In the genomic region with DNA sequence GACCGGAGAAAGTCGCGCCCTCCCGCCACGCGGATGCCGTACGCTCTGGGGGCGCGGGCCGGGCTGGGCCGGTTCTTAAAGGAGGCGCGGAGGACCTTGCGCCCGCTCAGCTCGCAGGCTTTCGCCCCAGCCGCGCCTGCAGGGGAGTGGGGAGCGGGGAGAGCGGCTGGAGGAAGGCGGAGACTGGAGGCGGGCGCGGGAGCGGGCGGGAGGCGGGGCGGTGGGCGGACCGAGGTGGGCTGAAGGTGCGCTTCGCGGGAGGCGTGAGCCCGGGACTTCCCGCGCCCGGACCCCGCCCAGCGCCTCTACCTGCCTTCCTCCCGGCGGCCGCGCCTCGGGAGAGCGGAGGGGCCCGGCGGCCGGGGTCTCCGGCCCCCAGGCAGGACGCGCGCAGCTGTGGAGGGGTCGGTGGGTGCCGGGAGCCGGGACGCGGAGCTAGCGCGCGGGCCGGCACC, we compare ENCODE assay signal across 8 cellular contexts. TPM values are rescaled to one million over a fixed set of nuclear protein-coding genes. Genes with fewer than 3 reads are reported as not detected.
DNase-seq lines count a peak whose midpoint lies in the region; ATAC-seq and TF ChIP-seq lines count a peak whose summit lies in the region.

A gene (minus strand): TSS at position 148 of the 455 bp plus-strand sequence. CDS start 422 bp downstream, outside the sequence.

- peak within 1 kb of the TSS; percentile 83 for H3K27ac Mint-ChIP-seq in CD8-positive, alpha-beta T cell
- no peak within 1 kb of the TSS for H3K27ac Mint-ChIP-seq in activated CD4-positive, alpha-beta T cell treated with anti-CD3 and anti-CD28 coated beads for 36 hours

- H3K36me3 ChIP-seq in CD8-positive, alpha-beta T cell (ENCODE audit: insufficient read depth, low read length), result no peaks in the 10 kb centered on the region

- TF ChIP-seq CTCF in CD8-positive, alpha-beta T cell (IDR thresholded peaks at IDR 0.05), result no peak
- no peak for TF ChIP-seq CTCF in coronary artery (IDR thresholded peaks at IDR 0.05)

- no peaks in the 10 kb centered on the region for H3K9me3 ChIP-seq in CD8-positive, alpha-beta T cell (ENCODE audit: low read length)
- no peaks in the 10 kb centered on the region for H3K9me3 ChIP-seq in mononuclear cell (ENCODE audit: low read depth, low read length)

- CTCF ChIA-PET in CD8-positive, alpha-beta T cell (lab: Charles Lee), result interaction anchor here (0.6 to 4.1 kb wide), 23 partner anchors 8 to 177 kb away, joined by 3 to 32 read pairs (median 4); a partner anchor contains a TSS
- CTCF ChIA-PET in activated CD4-positive, alpha-beta T cell treated with anti-CD3 and anti-CD28 coated beads for 36 hours (lab: Charles Lee), result interaction anchor here (0.6 to 4.2 kb wide), 25 partner anchors 10 to 1547 kb away, joined by 3 to 33 read pairs (median 4); a partner anchor contains a TSS

- H3K4me1 Mint-ChIP-seq in CD8-positive, alpha-beta T cell (ENCODE audit: low read depth), result peaks cover 12% of the 10 kb centered on the region
- peaks cover 10% of the 10 kb centered on the region for H3K4me1 Mint-ChIP-seq in activated CD4-positive, alpha-beta T cell treated with anti-CD3 and anti-CD28 coated beads for 36 hours

- peak; percentile 42 to 82 (median 74) for DNase-seq in CD8-positive, alpha-beta T cell
- DNase-seq in HuH-7 (ENCODE audit: low spot score), result peak; percentile 85
- peak; percentile 88 for DNase-seq in activated CD4-positive, alpha-beta T cell treated with anti-CD3 and anti-CD28 coated beads for 36 hours
- DNase-seq in coronary artery (ENCODE audit: low spot score), result no peak
- DNase-seq in stimulated activated CD8-positive, alpha-beta memory T cell treated with anti-CD3 and anti-CD28 coated beads, Interleukin-4, amount 100 ng/mL, for 48 hours, result peak; percentile 80
- no peak for DNase-seq in NCI-H446 (lab: John Stamatoyannopoulos, UW)

- peaks cover 21% of the 10 kb centered on the region for H3K27me3 Mint-ChIP-seq in CD8-positive, alpha-beta T cell (ENCODE audit: low read depth)
- H3K27me3 Mint-ChIP-seq in activated CD4-positive, alpha-beta T cell treated with anti-CD3 and anti-CD28 coated beads for 36 hours, result peaks cover 32% of the 10 kb centered on the region

- H3K4me3 Mint-ChIP-seq in CD8-positive, alpha-beta T cell, result peak within 1 kb of the TSS; percentile 80
- H3K4me3 Mint-ChIP-seq in activated CD4-positive, alpha-beta T cell treated with anti-CD3 and anti-CD28 coated beads for 36 hours, result peak within 1 kb of the TSS; percentile 66

- H3K27ac ChIP-seq in CD8-positive, alpha-beta T cell (ENCODE audit: low read depth, low read length), result no peak within 1 kb of the TSS
- H3K27ac ChIP-seq in coronary artery, result peak within 1 kb of the TSS in 1 of 2 donors; percentile 36

- H3K36me3 Mint-ChIP-seq in CD8-positive, alpha-beta T cell, result no peaks in the 10 kb centered on the region
- no peaks in the 10 kb centered on the region for H3K36me3 Mint-ChIP-seq in activated CD4-positive, alpha-beta T cell treated with anti-CD3 and anti-CD28 coated beads for 36 hours (ENCODE audit: low read depth)

- no peaks in the 10 kb centered on the region for H3K27me3 ChIP-seq in CD8-positive, alpha-beta T cell (ENCODE audit: insufficient read depth, low read length)
- H3K27me3 ChIP-seq in mononuclear cell (ENCODE audit: insufficient read depth, low read length), result no peaks in the 10 kb centered on the region

- H3K9me3 Mint-ChIP-seq in CD8-positive, alpha-beta T cell, result no peaks in the 10 kb centered on the region
- H3K9me3 Mint-ChIP-seq in activated CD4-positive, alpha-beta T cell treated with anti-CD3 and anti-CD28 coated beads for 36 hours (ENCODE audit: low read depth), result no peaks in the 10 kb centered on the region

- peak within 1 kb of the TSS; percentile 50 for H3K4me3 ChIP-seq in CD8-positive, alpha-beta T cell (ENCODE audit: low read depth, low read length)
- H3K4me3 ChIP-seq in coronary artery (peak within 1 kb of the TSS; percentile 79), mononuclear cell (ENCODE audit: low read length) (peak within 1 kb of the TSS; percentile 35)

- H3K4me1 ChIP-seq in CD8-positive, alpha-beta T cell (ENCODE audit: insufficient read depth, low read length), result peaks cover 8% of the 10 kb centered on the region
- H3K4me1 ChIP-seq in mononuclear cell (ENCODE audit: insufficient read depth, low read length), result peaks cover 12% of the 10 kb centered on the region

- intact Hi-C loops in CD8-positive, alpha-beta T cell (cut with DNase I, micrococcal nuclease), result loop anchor here (1.0 to 5.0 kb wide), 6 partner anchors 22 to 421 kb away; a partner anchor contains a TSS
- intact Hi-C loops in activated CD4-positive, alpha-beta T cell treated with anti-CD3 and anti-CD28 coated beads for 36 hours (cut with DNase I, micrococcal nuclease), result loop anchor here (1.0 to 10.0 kb wide), 6 partner anchors 48 to 151 kb away; a partner anchor contains a TSS

- ATAC-seq in CD8-positive, alpha-beta T cell, result peak; percentile 67
- ATAC-seq in GM19468 (IDR thresholded peaks at IDR 0.05; ENCODE audit: extremely low read depth, unreplicated experiment), result peak; percentile 15
- peak; percentile 63 for ATAC-seq in activated CD4-positive, alpha-beta T cell treated with anti-CD3 and anti-CD28 coated beads for 36 hours

- POLR2A ChIA-PET in CD8-positive, alpha-beta T cell (lab: Charles Lee), result interaction anchor here (0.6 to 1.3 kb wide), 6 partner anchors 26 to 421 kb away, joined by 3 to 6 read pairs (median 3); a partner anchor contains a TSS
- POLR2A ChIA-PET in activated CD4-positive, alpha-beta T cell treated with anti-CD3 and anti-CD28 coated beads for 36 hours (lab: Charles Lee), result interaction anchor here (0.6 to 0.9 kb wide), 4 partner anchors 32 to 387 kb away, joined by 3 to 7 read pairs (median 3); no protein-coding TSS in a partner anchor

RNA-seq across cellular contexts. Expression of the gene that starts here (rescaled TPM):
- total RNA-seq in CD8-positive, alpha-beta T cell, result 1 to 10 TPM; 2.0 TPM
- total RNA-seq in activated CD4-positive, alpha-beta T cell treated with anti-CD3 and anti-CD28 coated beads for 36 hours, result under 1 TPM; 0.30 to 0.54 TPM
- 1.5 TPM for total RNA-seq in mononuclear cell

Comparison
In these comparisons a context has a peak if more than half of its experiments do, and no peak if none do; other contexts are left out.
1. Peak in DNase-seq and ATAC-seq in activated CD4-positive, alpha-beta T cell treated with anti-CD3 and anti-CD28 coated beads for 36 hours; RNA of the gene not detected or under 1 TPM.
2. ATAC-seq: peak in every context shown above with its lines; median percentile 67 in CD8-positive, alpha-beta T cell; 63 in activated CD4-positive, alpha-beta T cell treated with anti-CD3 and anti-CD28 coated beads for 36 hours; 15 in GM19468.
3. DNase-seq: peak in CD8-positive, alpha-beta T cell (7 of 7), HuH-7 (single experiment) and stimulated activated CD8-positive, alpha-beta memory T cell treated with anti-CD3 and anti-CD28 coated beads, Interleukin-4, amount 100 ng/mL, for 48 hours (single experiment); none in coronary artery (single experiment) and NCI-H446 (0 of 2).
4. Peak in every context shown above with its lines, with median percentiles within 50 percentile points of each other: H3K4me3 ChIP-seq.